Comparison of ENCODE assay signal across 1 cellular context in the genomic region with DNA sequence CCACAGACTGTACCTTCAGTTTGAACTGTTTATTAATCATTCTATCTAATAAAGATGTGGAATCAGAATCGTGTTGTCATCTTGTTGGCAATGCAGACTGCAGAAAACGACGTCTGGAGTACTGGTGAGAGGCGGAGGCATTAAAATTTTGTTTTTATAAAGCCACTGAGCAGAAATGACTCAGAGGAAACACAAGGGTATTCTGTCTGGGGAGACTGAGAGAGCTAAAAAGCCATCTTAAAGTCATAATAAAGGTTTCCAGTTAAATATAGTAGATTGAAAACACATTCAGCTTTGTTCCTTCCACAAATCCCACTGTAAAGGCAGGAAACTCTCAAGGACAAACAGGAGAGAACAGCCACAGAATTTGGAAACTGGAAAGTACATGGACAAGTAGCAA.
TF ChIP-seq lines count a peak whose summit lies in the region.

No MANE protein-coding gene starts in this region.

TF ChIP-seq in GM23338, 12 proteins besides CTCF, POLR2A, EP300 and RAD21 (continued from another document):
- TF ChIP-seq, protein P1, sequence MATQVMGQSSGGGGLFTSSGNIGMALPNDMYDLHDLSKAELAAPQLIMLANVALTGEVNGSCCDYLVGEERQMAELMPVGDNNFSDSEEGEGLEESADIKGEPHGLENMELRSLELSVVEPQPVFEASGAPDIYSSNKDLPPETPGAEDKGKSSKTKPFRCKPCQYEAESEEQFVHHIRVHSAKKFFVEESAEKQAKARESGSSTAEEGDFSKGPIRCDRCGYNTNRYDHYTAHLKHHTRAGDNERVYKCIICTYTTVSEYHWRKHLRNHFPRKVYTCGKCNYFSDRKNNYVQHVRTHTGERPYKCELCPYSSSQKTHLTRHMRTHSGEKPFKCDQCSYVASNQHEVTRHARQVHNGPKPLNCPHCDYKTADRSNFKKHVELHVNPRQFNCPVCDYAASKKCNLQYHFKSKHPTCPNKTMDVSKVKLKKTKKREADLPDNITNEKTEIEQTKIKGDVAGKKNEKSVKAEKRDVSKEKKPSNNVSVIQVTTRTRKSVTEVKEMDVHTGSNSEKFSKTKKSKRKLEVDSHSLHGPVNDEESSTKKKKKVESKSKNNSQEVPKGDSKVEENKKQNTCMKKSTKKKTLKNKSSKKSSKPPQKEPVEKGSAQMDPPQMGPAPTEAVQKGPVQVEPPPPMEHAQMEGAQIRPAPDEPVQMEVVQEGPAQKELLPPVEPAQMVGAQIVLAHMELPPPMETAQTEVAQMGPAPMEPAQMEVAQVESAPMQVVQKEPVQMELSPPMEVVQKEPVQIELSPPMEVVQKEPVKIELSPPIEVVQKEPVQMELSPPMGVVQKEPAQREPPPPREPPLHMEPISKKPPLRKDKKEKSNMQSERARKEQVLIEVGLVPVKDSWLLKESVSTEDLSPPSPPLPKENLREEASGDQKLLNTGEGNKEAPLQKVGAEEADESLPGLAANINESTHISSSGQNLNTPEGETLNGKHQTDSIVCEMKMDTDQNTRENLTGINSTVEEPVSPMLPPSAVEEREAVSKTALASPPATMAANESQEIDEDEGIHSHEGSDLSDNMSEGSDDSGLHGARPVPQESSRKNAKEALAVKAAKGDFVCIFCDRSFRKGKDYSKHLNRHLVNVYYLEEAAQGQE (IDR thresholded peaks at IDR 0.05; ENCODE audit: unreplicated experiment), result no peak
- TF ChIP-seq, protein P2, sequence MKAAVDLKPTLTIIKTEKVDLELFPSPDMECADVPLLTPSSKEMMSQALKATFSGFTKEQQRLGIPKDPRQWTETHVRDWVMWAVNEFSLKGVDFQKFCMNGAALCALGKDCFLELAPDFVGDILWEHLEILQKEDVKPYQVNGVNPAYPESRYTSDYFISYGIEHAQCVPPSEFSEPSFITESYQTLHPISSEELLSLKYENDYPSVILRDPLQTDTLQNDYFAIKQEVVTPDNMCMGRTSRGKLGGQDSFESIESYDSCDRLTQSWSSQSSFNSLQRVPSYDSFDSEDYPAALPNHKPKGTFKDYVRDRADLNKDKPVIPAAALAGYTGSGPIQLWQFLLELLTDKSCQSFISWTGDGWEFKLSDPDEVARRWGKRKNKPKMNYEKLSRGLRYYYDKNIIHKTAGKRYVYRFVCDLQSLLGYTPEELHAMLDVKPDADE (IDR thresholded peaks at IDR 0.05), result no peak
- TF ChIP-seq, protein P3, sequence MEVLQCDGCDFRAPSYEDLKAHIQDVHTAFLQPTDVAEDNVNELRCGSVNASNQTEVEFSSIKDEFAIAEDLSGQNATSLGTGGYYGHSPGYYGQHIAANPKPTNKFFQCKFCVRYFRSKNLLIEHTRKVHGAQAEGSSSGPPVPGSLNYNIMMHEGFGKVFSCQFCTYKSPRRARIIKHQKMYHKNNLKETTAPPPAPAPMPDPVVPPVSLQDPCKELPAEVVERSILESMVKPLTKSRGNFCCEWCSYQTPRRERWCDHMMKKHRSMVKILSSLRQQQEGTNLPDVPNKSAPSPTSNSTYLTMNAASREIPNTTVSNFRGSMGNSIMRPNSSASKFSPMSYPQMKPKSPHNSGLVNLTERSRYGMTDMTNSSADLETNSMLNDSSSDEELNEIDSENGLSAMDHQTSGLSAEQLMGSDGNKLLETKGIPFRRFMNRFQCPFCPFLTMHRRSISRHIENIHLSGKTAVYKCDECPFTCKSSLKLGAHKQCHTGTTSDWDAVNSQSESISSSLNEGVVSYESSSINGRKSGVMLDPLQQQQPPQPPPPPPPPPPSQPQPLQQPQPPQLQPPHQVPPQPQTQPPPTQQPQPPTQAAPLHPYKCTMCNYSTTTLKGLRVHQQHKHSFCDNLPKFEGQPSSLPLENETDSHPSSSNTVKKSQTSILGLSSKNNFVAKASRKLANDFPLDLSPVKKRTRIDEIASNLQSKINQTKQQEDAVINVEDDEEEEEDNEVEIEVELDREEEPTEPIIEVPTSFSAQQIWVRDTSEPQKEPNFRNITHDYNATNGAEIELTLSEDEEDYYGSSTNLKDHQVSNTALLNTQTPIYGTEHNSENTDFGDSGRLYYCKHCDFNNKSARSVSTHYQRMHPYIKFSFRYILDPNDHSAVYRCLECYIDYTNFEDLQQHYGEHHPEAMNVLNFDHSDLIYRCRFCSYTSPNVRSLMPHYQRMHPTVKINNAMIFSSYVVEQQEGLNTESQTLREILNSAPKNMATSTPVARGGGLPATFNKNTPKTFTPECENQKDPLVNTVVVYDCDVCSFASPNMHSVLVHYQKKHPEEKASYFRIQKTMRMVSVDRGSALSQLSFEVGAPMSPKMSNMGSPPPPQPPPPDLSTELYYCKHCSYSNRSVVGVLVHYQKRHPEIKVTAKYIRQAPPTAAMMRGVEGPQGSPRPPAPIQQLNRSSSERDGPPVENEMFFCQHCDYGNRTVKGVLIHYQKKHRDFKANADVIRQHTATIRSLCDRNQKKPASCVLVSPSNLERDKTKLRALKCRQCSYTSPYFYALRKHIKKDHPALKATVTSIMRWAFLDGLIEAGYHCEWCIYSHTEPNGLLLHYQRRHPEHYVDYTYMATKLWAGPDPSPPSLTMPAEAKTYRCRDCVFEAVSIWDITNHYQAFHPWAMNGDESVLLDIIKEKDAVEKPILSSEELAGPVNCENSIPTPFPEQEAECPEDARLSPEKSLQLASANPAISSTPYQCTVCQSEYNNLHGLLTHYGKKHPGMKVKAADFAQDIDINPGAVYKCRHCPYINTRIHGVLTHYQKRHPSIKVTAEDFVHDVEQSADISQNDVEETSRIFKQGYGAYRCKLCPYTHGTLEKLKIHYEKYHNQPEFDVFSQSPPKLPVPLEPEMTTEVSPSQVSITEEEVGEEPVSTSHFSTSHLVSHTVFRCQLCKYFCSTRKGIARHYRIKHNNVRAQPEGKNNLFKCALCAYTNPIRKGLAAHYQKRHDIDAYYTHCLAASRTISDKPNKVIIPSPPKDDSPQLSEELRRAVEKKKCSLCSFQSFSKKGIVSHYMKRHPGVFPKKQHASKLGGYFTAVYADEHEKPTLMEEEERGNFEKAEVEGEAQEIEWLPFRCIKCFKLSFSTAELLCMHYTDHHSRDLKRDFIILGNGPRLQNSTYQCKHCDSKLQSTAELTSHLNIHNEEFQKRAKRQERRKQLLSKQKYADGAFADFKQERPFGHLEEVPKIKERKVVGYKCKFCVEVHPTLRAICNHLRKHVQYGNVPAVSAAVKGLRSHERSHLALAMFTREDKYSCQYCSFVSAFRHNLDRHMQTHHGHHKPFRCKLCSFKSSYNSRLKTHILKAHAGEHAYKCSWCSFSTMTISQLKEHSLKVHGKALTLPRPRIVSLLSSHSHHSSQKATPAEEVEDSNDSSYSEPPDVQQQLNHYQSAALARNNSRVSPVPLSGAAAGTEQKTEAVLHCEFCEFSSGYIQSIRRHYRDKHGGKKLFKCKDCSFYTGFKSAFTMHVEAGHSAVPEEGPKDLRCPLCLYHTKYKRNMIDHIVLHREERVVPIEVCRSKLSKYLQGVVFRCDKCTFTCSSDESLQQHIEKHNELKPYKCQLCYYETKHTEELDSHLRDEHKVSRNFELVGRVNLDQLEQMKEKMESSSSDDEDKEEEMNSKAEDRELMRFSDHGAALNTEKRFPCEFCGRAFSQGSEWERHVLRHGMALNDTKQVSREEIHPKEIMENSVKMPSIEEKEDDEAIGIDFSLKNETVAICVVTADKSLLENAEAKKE (CRISPR knock-in tag; IDR thresholded peaks at IDR 0.05), result no peak
- TF ChIP-seq ZNF114 (CRISPR knock-in tag; IDR thresholded peaks at IDR 0.05), result no peak
TF ChIP-seq in GM23338: peak in this region for 0.
